Comparison of ENCODE assay signal across 15 cellular contexts in the genomic region with DNA sequence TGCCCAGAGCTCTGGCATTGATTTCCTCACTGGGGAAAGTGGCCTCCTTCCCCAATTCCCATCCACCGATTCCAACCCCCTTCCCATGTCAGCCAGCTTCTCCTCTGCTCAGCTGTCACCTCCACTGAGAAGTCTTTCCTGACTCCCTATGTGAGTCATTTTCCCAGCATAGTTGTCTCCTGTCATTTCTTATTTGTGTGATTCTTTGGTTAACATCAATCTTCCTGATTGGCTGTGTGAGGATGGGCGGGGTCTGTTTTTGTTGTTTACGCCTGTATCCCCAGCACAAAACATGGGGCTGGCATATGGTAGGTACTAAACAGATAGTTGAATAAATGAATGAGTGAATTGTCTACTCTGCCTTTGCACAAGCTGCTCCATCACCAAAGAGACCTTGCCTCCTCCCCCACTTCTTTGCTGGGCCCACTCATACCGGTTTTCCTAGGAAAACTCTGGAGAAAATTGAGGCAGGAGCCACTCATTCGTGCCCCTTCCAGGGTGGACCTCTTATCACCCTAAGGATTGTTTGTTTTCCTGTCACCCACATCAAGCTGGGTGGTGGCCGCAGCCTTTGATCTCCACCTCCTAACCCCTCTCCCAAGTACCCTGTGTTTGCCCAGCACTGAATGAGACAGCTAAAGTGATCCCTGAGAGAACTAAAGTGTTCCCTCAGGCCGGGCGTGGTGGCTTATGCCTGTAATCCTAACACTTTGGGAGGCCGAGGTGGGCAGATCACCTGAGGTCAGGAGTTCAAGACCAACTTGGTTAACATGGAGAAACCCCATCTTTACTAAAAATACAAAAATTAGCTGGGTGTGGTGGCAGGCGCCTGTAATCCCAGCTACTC. TPM values are rescaled to one million over a fixed set of nuclear protein-coding genes. Genes with fewer than 3 reads are reported as not detected.
A peak's percentile ranks its signal among the peaks of the same experiment; 100 is the strongest.
DNase-seq lines count a peak whose midpoint lies in the region; ATAC-seq, FAIRE-seq and TF ChIP-seq lines count a peak whose summit lies in the region.
"Had no signal": no experiment of that assay in that cellular context is flagged by ENCODE, and none has a peak within 500 bp of the region (broad histone marks: within the 10 kb centered on the region; RNA-seq: fewer than 3 reads in every experiment).

No MANE protein-coding gene starts in this region.

- intact Hi-C loops in mammary epithelial cell (cut with micrococcal nuclease): loop anchor here (5.0 kb wide), 1 partner anchor 191 kb away; the partner anchor contains the start of genes LRRC3C and ORMDL3

- H3K79me2 ChIP-seq in mammary epithelial cell (ENCODE audit: insufficient read depth, low read length): no peaks in the 10 kb centered on the region

- peak; percentile 66 to 69 for DNase-seq in A549 (ENCODE audit: low read depth in 1 of 2, low spot score in 1 of 2)
- DNase-seq in M059J (ENCODE audit: low read depth): peak; percentile 56
- peak; percentile 17 for DNase-seq in mammary epithelial cell
- no peak for DNase-seq in stimulated activated CD4-positive, alpha-beta T cell treated with anti-CD3 and anti-CD28 coated beads, Interleukin-12 subunit alpha, Interleukin-12 subunit beta, amount 100 ng/mL, for 4 hours
- no peak for DNase-seq in T-cell
- no peak for DNase-seq in NCI-H345 (lab: John Stamatoyannopoulos, UW)
- no peak for DNase-seq in activated CD4-positive, alpha-beta memory T cell treated with anti-CD3 and anti-CD28 coated beads, Interleukin-2, amount 10 ng/mL, durations not matched to agents 7 days and 5 days
- DNase-seq: activated CD8-positive, alpha-beta memory T cell treated with anti-CD3 and anti-CD28 coated beads, Interleukin-2, amount 50 U/mL, for 48 hours; activated naive CD8-positive, alpha-beta T cell treated with anti-CD3 and anti-CD28 coated beads for 36 hours; DMS153; heart left ventricle; NCI-H1048; thyroid gland had no signal

- in situ Hi-C loops in mammary epithelial cell (cut with MboI; ENCODE audit: low sequenced_read_pairs in 2 of 2): no loop called here

- H3K36me3 Mint-ChIP-seq in T-cell: no peaks in the 10 kb centered on the region
- H3K36me3 Mint-ChIP-seq in activated CD4-positive, alpha-beta memory T cell treated with anti-CD3 and anti-CD28 coated beads, Interleukin-2, amount 10 ng/mL, durations not matched to agents 7 days and 5 days (ENCODE audit: low read depth): no peaks in the 10 kb centered on the region
- H3K36me3 Mint-ChIP-seq: activated naive CD8-positive, alpha-beta T cell treated with anti-CD3 and anti-CD28 coated beads for 36 hours had no signal

- no peak overlapping the region for H3K4me3 ChIP-seq in A549
- no peak overlapping the region for H3K4me3 ChIP-seq in mammary epithelial cell (replicated peaks in 1 of 3; ENCODE audit: insufficient read depth in 1 of 3, low read depth in 2 of 3, low read length in 3 of 3)
- no peak overlapping the region for H3K4me3 ChIP-seq in mucosa of stomach (ENCODE audit: low read length)

- CTCF ChIA-PET in A549 (lab: Yijun Ruan, JAX): interaction anchor here (0.6 to 2.4 kb wide), 10 partner anchors 8 to 189 kb away, joined by 3 to 21 read pairs (median 3); no protein-coding TSS in a partner anchor
- CTCF ChIA-PET in mammary epithelial cell (lab: Charles Lee; ENCODE audit: low non-redundant PET): no interaction called here
- CTCF ChIA-PET in T-cell (lab: Charles Lee): interaction anchor here in 1 of 2 donors (0.6 to 0.7 kb wide), 2 partner anchors 13 to 112 kb away, joined by 4 to 6 read pairs; no protein-coding TSS in a partner anchor
- CTCF ChIA-PET in activated CD4-positive, alpha-beta memory T cell treated with anti-CD3 and anti-CD28 coated beads, Interleukin-2, amount 10 ng/mL, durations not matched to agents 7 days and 5 days (lab: Charles Lee): interaction anchor here (0.7 kb wide), 1 partner anchor 57 kb away, joined by 3 read pairs; no protein-coding TSS in a partner anchor

- peak; percentile 32 for FAIRE-seq in A549 (lab: Jason Lieb, UNC)

- TF ChIP-seq CTCF in A549 (IDR thresholded peaks at IDR 0.05): no peak
- TF ChIP-seq CTCF in mammary epithelial cell (conservative IDR thresholded peaks at IDR 0.05 in 1 of 2, IDR thresholded peaks at IDR 0.05 in 1 of 2; ENCODE audit: extremely low read depth in 1 of 2, insufficient read depth in 1 of 2, low read depth in 1 of 2, low read length in 2 of 2): no peak

- peak overlapping the region in 1 of 2 experiments; percentile 87; a peak in 3 of 6 replicates for H3K27ac ChIP-seq in A549
- H3K27ac ChIP-seq in mammary epithelial cell (ENCODE audit: insufficient read depth, low read depth, low read length): no peak overlapping the region
- H3K27ac ChIP-seq: heart left ventricle had no signal

- no TSS peak for BruUV-seq in mammary epithelial cell (replicated peaks; lab: Mats Ljungman, UMichigan)

- H3K4me1 ChIP-seq in A549 (peaks cover 40% of the 10 kb centered on the region), mammary epithelial cell (ENCODE audit: insufficient read depth, low read length) (peaks cover 28% of the 10 kb centered on the region), mucosa of stomach (ENCODE audit: control insufficient read depth, insufficient read depth, low read length) (peaks cover 34% of the 10 kb centered on the region)

- peak overlapping the region; percentile 99 for H3K4me2 ChIP-seq in A549
- H3K4me2 ChIP-seq in mammary epithelial cell (ENCODE audit: insufficient read depth, low read depth, low read length): no peak overlapping the region

- POLR2A ChIA-PET in A549 (lab: Yijun Ruan, JAX): interaction anchor here (0.6 kb wide), 1 partner anchor 318 kb away, joined by 3 read pairs; no protein-coding TSS in a partner anchor
- POLR2A ChIA-PET in T-cell (lab: Charles Lee): no interaction called here
- POLR2A ChIA-PET in activated CD4-positive, alpha-beta memory T cell treated with anti-CD3 and anti-CD28 coated beads, Interleukin-2, amount 10 ng/mL, durations not matched to agents 7 days and 5 days (lab: Charles Lee): interaction anchor here (1.1 kb wide), 1 partner anchor 17 kb away, joined by 3 read pairs; no protein-coding TSS in a partner anchor

- H3K9me3 Mint-ChIP-seq in T-cell: no peaks in the 10 kb centered on the region
- no peaks in the 10 kb centered on the region for H3K9me3 Mint-ChIP-seq in activated CD4-positive, alpha-beta memory T cell treated with anti-CD3 and anti-CD28 coated beads, Interleukin-2, amount 10 ng/mL, durations not matched to agents 7 days and 5 days
- H3K9me3 Mint-ChIP-seq: activated naive CD8-positive, alpha-beta T cell treated with anti-CD3 and anti-CD28 coated beads for 36 hours; central memory CD8-positive, alpha-beta T cell had no signal

- ATAC-seq in A549 (no peak), T-cell (replicated peaks in 1 of 4) (no peak)

- H3K27me3 ChIP-seq in mammary epithelial cell (ENCODE audit: insufficient read depth, low read length): no peaks in the 10 kb centered on the region
- peaks cover 15% of the 10 kb centered on the region for H3K27me3 ChIP-seq in mucosa of stomach (ENCODE audit: control insufficient read depth, insufficient read depth, low read length)
- H3K27me3 ChIP-seq: thyroid gland had no signal

- 56% methylated on average over 10 of the region's 10 CpGs for WGBS in A549 (ENCODE audit: missing lambda C conversion rate)
- 81% methylated on average over 9 of the region's 10 CpGs for WGBS in mammary epithelial cell (ENCODE audit: low coverage, missing lambda C conversion rate)

- dilution Hi-C loops in mammary epithelial cell (cut with HindIII; ENCODE audit: low sequenced_read_pairs): no loop called here

- TF ChIP-seq EP300 in A549 (IDR thresholded peaks at IDR 0.05): no peak

- no peaks in the 10 kb centered on the region for H4K20me1 ChIP-seq in mammary epithelial cell (ENCODE audit: insufficient read depth, low read length)

- no peak for TF ChIP-seq POLR2A in A549 (IDR thresholded peaks at IDR 0.05; ENCODE audit: low read length)

- no peak overlapping the region for H3K27ac Mint-ChIP-seq in T-cell
- H3K27ac Mint-ChIP-seq in activated CD4-positive, alpha-beta memory T cell treated with anti-CD3 and anti-CD28 coated beads, Interleukin-2, amount 10 ng/mL, durations not matched to agents 7 days and 5 days: no peak overlapping the region
- H3K27ac Mint-ChIP-seq: activated naive CD8-positive, alpha-beta T cell treated with anti-CD3 and anti-CD28 coated beads for 36 hours had no signal

- no peak overlapping the region for H3K9ac ChIP-seq in mammary epithelial cell (ENCODE audit: insufficient read depth, low read length)
- peak overlapping the region; percentile 93 for H3K9ac ChIP-seq in mucosa of stomach (ENCODE audit: low read length)

- H2AFZ ChIP-seq in mammary epithelial cell (ENCODE audit: low read depth, low read length): no peak overlapping the region

- H3K27me3 Mint-ChIP-seq in T-cell: peaks cover 8 to 25% of the 10 kb centered on the region in 2 donors
- peaks cover 22% of the 10 kb centered on the region for H3K27me3 Mint-ChIP-seq in activated CD4-positive, alpha-beta memory T cell treated with anti-CD3 and anti-CD28 coated beads, Interleukin-2, amount 10 ng/mL, durations not matched to agents 7 days and 5 days

- H3K9me3 ChIP-seq in A549: no peaks in the 10 kb centered on the region
- H3K9me3 ChIP-seq in mammary epithelial cell (replicated peaks; ENCODE audit: insufficient read depth, low read length): no peaks in the 10 kb centered on the region
- no peaks in the 10 kb centered on the region for H3K9me3 ChIP-seq in mucosa of stomach (ENCODE audit: control insufficient read depth, low read length)
- H3K9me3 ChIP-seq: heart left ventricle, thyroid gland had no signal

- H3K4me3 Mint-ChIP-seq in T-cell: no peak overlapping the region
- no peak overlapping the region for H3K4me3 Mint-ChIP-seq in activated CD4-positive, alpha-beta memory T cell treated with anti-CD3 and anti-CD28 coated beads, Interleukin-2, amount 10 ng/mL, durations not matched to agents 7 days and 5 days
- H3K4me3 Mint-ChIP-seq: activated naive CD8-positive, alpha-beta T cell treated with anti-CD3 and anti-CD28 coated beads for 36 hours; central memory CD8-positive, alpha-beta T cell had no signal

- TF ChIP-seq RAD21 in A549 (conservative IDR thresholded peaks at IDR 0.05 in 1 of 2, IDR thresholded peaks at IDR 0.05 in 1 of 2): no peak

- peaks cover 10 to 19% (median 12%) of the 10 kb centered on the region in 3 donors for H3K4me1 Mint-ChIP-seq in T-cell
- H3K4me1 Mint-ChIP-seq in activated CD4-positive, alpha-beta memory T cell treated with anti-CD3 and anti-CD28 coated beads, Interleukin-2, amount 10 ng/mL, durations not matched to agents 7 days and 5 days: peaks cover 24% of the 10 kb centered on the region

- H3K36me3 ChIP-seq in mammary epithelial cell (ENCODE audit: insufficient read depth, low read length): no peaks in the 10 kb centered on the region
- H3K36me3 ChIP-seq in mucosa of stomach (ENCODE audit: control insufficient read depth, insufficient read depth, low read length): no peaks in the 10 kb centered on the region
- H3K36me3 ChIP-seq: heart left ventricle, thyroid gland had no signal

RNA-seq across cellular contexts. Expression of gene GRB7, which starts 1.2 kb away (rescaled TPM):
- polyA plus RNA-seq in A549 (2011; rRNA removed): 5.9 and 8.6 TPM in 2 replicates
- polyA plus RNA-seq in A549 (2012; cell fraction: cytosol; rRNA removed): 4.5 and 5.5 TPM in 2 replicates
- 22.5 and 23.6 TPM in 2 replicates for polyA plus RNA-seq in A549 (2012; cell fraction: nucleus; rRNA removed)
- polyA plus RNA-seq in A549 (2017; fragmentation: RNase III; extraction: RNeasy Plus Mini Kit Qiagen cat#74134 plus additional on column Dnase treatment): 5.0 to 10.7 TPM (median 10.1 TPM) in 3 replicates
- polyA minus RNA-seq in A549 (2011; rRNA and poly(A)+ RNA removed): 13.1 and 15.9 TPM in 2 replicates
- not detected in 2 replicates for total RNA-seq in M059J (2014; rRNA removed; shearing (Covaris generic))
- total RNA-seq in mammary epithelial cell: 10 to 100 TPM in 1 of 2 donors, 1 to 10 TPM in 1; 1.5 to 18.2 TPM
- polyA plus RNA-seq in mammary epithelial cell: 9.9 TPM
- polyA minus RNA-seq in mammary epithelial cell: 9.1 TPM
- total RNA-seq in T-cell: under 1 TPM in 3 of 5 donors, not detected in 2; 0.19 to 0.41 (median 0.30) TPM
- under 1 TPM; 0.30 to 0.40 TPM for total RNA-seq in activated CD4-positive, alpha-beta memory T cell treated with anti-CD3 and anti-CD28 coated beads, Interleukin-2, amount 10 ng/mL, durations not matched to agents 7 days and 5 days

RNA-seq across cellular contexts. Expression of gene MIEN1, which starts 6.2 kb away (rescaled TPM):
- 63.9 and 111 TPM in 2 replicates for polyA plus RNA-seq in A549 (2011; rRNA removed)
- 101 and 102 TPM in 2 replicates for polyA plus RNA-seq in A549 (2012; cell fraction: cytosol; rRNA removed)
- 36.5 and 53.9 TPM in 2 replicates for polyA plus RNA-seq in A549 (2012; cell fraction: nucleus; rRNA removed)
- 73.2 to 86.5 TPM (median 85.5 TPM) in 3 replicates for polyA plus RNA-seq in A549 (2017; fragmentation: RNase III; extraction: RNeasy Plus Mini Kit Qiagen cat#74134 plus additional on column Dnase treatment)
- 40.9 and 46.7 TPM in 2 replicates for polyA minus RNA-seq in A549 (2011; rRNA and poly(A)+ RNA removed)
- total RNA-seq in M059J (2014; rRNA removed; shearing (Covaris generic)): 84.5 and 89.4 TPM in 2 replicates
- 10 to 100 TPM; 10.2 to 36.8 TPM for total RNA-seq in mammary epithelial cell
- 47.4 TPM for polyA plus RNA-seq in mammary epithelial cell
- 29.8 TPM for polyA minus RNA-seq in mammary epithelial cell
- total RNA-seq in T-cell: 10 to 100 TPM; 30.8 to 36.9 (median 32.1) TPM
- total RNA-seq in activated CD4-positive, alpha-beta memory T cell treated with anti-CD3 and anti-CD28 coated beads, Interleukin-2, amount 10 ng/mL, durations not matched to agents 7 days and 5 days: 10 to 100 TPM; 40.1 to 45.1 TPM

RNA-seq across cellular contexts. Expression of gene ERBB2, which starts 36.7 kb away (rescaled TPM):
- polyA plus RNA-seq in A549 (2011; rRNA removed) (22.4 and 34.8 TPM in 2 replicates), A549 (2017; fragmentation: RNase III; extraction: RNeasy Plus Mini Kit Qiagen cat#74134 plus additional on column Dnase treatment) (28.6 to 32.4 TPM (median 32.0 TPM) in 3 replicates), mammary epithelial cell (28.4 TPM)
- polyA plus RNA-seq in A549 (2012; cell fraction: cytosol; rRNA removed): 18.9 and 24.0 TPM in 2 replicates
- polyA plus RNA-seq in A549 (2012; cell fraction: nucleus; rRNA removed): 55.4 and 64.4 TPM in 2 replicates
- polyA minus RNA-seq in A549 (2011; rRNA and poly(A)+ RNA removed): 74.9 and 108 TPM in 2 replicates
- 1.2 and 1.8 TPM in 2 replicates for total RNA-seq in M059J (2014; rRNA removed; shearing (Covaris generic))
- total RNA-seq in mammary epithelial cell (10 to 100 TPM; 54.3 to 66.5 TPM), T-cell (1 to 10 TPM; 4.1 to 8.8 (median 6.0) TPM)
- polyA minus RNA-seq in mammary epithelial cell: 222 TPM
- 1 to 10 TPM; 5.1 to 6.0 TPM for total RNA-seq in activated CD4-positive, alpha-beta memory T cell treated with anti-CD3 and anti-CD28 coated beads, Interleukin-2, amount 10 ng/mL, durations not matched to agents 7 days and 5 days

RNA-seq across cellular contexts. Expression of gene PGAP3, which starts 48.7 kb away (rescaled TPM):
- polyA plus RNA-seq in A549 (2011; rRNA removed) (8.5 and 10.6 TPM in 2 replicates), A549 (2017; fragmentation: RNase III; extraction: RNeasy Plus Mini Kit Qiagen cat#74134 plus additional on column Dnase treatment) (6.2 to 8.0 TPM (median 7.3 TPM) in 3 replicates), mammary epithelial cell (5.0 TPM)
- 8.7 and 11.2 TPM in 2 replicates for polyA plus RNA-seq in A549 (2012; cell fraction: cytosol; rRNA removed)
- polyA plus RNA-seq in A549 (2012; cell fraction: nucleus; rRNA removed): 45.5 and 48.0 TPM in 2 replicates
- polyA minus RNA-seq in A549 (2011; rRNA and poly(A)+ RNA removed): 15.5 and 18.5 TPM in 2 replicates
- 9.2 and 13.0 TPM in 2 replicates for total RNA-seq in M059J (2014; rRNA removed; shearing (Covaris generic))
- total RNA-seq in mammary epithelial cell (10 to 100 TPM in 1 of 2 donors, 1 to 10 TPM in 1; 8.3 to 13.2 TPM), T-cell (10 to 100 TPM; 27.9 to 34.3 (median 31.7) TPM)
- polyA minus RNA-seq in mammary epithelial cell: 6.7 TPM
- 10 to 100 TPM; 14.0 to 14.2 TPM for total RNA-seq in activated CD4-positive, alpha-beta memory T cell treated with anti-CD3 and anti-CD28 coated beads, Interleukin-2, amount 10 ng/mL, durations not matched to agents 7 days and 5 days

Comparison
In these comparisons a context has a peak if more than half of its experiments do, and no peak if none do; other contexts are left out.
1. DNase-seq: peak in A549 (2 of 2), M059J (single experiment) and mammary epithelial cell (single experiment); none in stimulated activated CD4-positive, alpha-beta T cell treated with anti-CD3 and anti-CD28 coated beads, Interleukin-12 subunit alpha, Interleukin-12 subunit beta, amount 100 ng/mL, for 4 hours (single experiment), T-cell (0 of 34), NCI-H345 (single experiment) and activated CD4-positive, alpha-beta memory T cell treated with anti-CD3 and anti-CD28 coated beads, Interleukin-2, amount 10 ng/mL, durations not matched to agents 7 days and 5 days (single experiment).
2. RNA of gene ERBB2, which starts 36.7 kb away (total RNA-seq): 54.3 to 66.5 TPM in mammary epithelial cell; 5.1 to 6.0 TPM in activated CD4-positive, alpha-beta memory T cell treated with anti-CD3 and anti-CD28 coated beads, Interleukin-2, amount 10 ng/mL, durations not matched to agents 7 days and 5 days, 4.1 to 8.8 TPM in T-cell and 1.2 to 1.8 TPM in M059J; every median in the first group is over 4 times any median in the second.
3. POLR2A ChIA-PET loops: an anchor here in A549 (0.6 kb wide) and activated CD4-positive, alpha-beta memory T cell treated with anti-CD3 and anti-CD28 coated beads, Interleukin-2, amount 10 ng/mL, durations not matched to agents 7 days and 5 days (1.1 kb wide); none called in T-cell.